In genomic region chr7:76486618-76487017, GRCh38 we compare ENCODE assay signal across 9 cellular contexts. TPM values are rescaled to one million over a fixed set of nuclear protein-coding genes. Genes with fewer than 3 reads are reported as not detected.
A peak's percentile ranks its signal among the peaks of the same experiment; 100 is the strongest.
DNase-seq lines count a peak whose midpoint lies in the region; ATAC-seq, FAIRE-seq and TF ChIP-seq lines count a peak whose summit lies in the region.
"Not testable (repeated sequence)": the region's sequence is repeated elsewhere in the genome, so short reads cannot be mapped to it uniquely, and the experiment has no call there.
"Had no signal": no experiment of that assay in that cellular context is flagged by ENCODE, and none has a peak within 500 bp of the region (broad histone marks: within the 10 kb centered on the region; RNA-seq: fewer than 3 reads in every experiment).

No MANE protein-coding gene starts in this region.

- peaks cover 11% of the 10 kb centered on the region for H3K4me1 ChIP-seq in DND-41 (ENCODE audit: insufficient read depth, low read length)
- not testable (repeated sequence) for H3K4me1 ChIP-seq in endothelial cell of umbilical vein (ENCODE audit: control insufficient read depth, extremely low read depth, insufficient read depth, low read length)

- not testable (repeated sequence) for H3K9me3 ChIP-seq in DND-41 (ENCODE audit: insufficient read depth, low read length, severe bottlenecking); endothelial cell of umbilical vein (replicated peaks; ENCODE audit: control insufficient read depth, insufficient read depth, low read length)

- ATAC-seq in DND-41 (ENCODE audit: insufficient read depth, low read depth): peak; percentile 96
- ATAC-seq in GM19324 (IDR thresholded peaks at IDR 0.05; ENCODE audit: low FRiP score, unreplicated experiment): peak; percentile 96
- peak; percentile 98 for ATAC-seq in GM21737 (IDR thresholded peaks at IDR 0.05; ENCODE audit: unreplicated experiment)
- ATAC-seq in HG03064 (IDR thresholded peaks at IDR 0.05; ENCODE audit: low read depth, unreplicated experiment): peak; percentile 99
- peak; percentile 97 for ATAC-seq in HG03575 (IDR thresholded peaks at IDR 0.05; ENCODE audit: extremely low read depth, insufficient number of reproducible peaks, low FRiP score, unreplicated experiment)

- not testable (repeated sequence) for TF ChIP-seq POLR2A in endothelial cell of umbilical vein (IDR thresholded peaks at IDR 0.05; ENCODE audit: low read depth, low read length)

- not testable (repeated sequence) for H3K79me2 ChIP-seq in DND-41 (ENCODE audit: insufficient read depth, low read length); endothelial cell of umbilical vein (ENCODE audit: control insufficient read depth, insufficient read depth, low read length)

- intact Hi-C loops in endothelial cell of umbilical vein (cut with micrococcal nuclease): not testable (repeated sequence)

- not testable (repeated sequence) for H3K27ac ChIP-seq in DND-41 (ENCODE audit: low read length); endothelial cell of umbilical vein (ENCODE audit: insufficient read depth, low read depth, low read length)

- H3K9ac ChIP-seq in DND-41 (ENCODE audit: low read depth, low read length); endothelial cell of umbilical vein (replicated peaks; ENCODE audit: extremely low read depth, insufficient read depth, low read length): not testable (repeated sequence)

- dilution Hi-C loops in endothelial cell of umbilical vein (cut with MboI; ENCODE audit: extremely low pct_ligation_motif_present, low sequenced_read_pairs): not testable (repeated sequence)

- H2AFZ ChIP-seq in DND-41 (ENCODE audit: low read depth, low read length); endothelial cell of umbilical vein (ENCODE audit: low read depth, low read length): not testable (repeated sequence)

- not testable (repeated sequence) for H4K20me1 ChIP-seq in DND-41 (ENCODE audit: insufficient read depth, low read length); endothelial cell of umbilical vein (replicated peaks; ENCODE audit: control insufficient read depth, extremely low read depth, insufficient read depth, low read length)

- not testable (repeated sequence) for TF ChIP-seq CTCF in DND-41 (IDR thresholded peaks at IDR 0.05; ENCODE audit: borderline replicate concordance, extremely low read depth, low read length, poor library complexity, severe bottlenecking); endothelial cell of umbilical vein (IDR thresholded peaks at IDR 0.05; ENCODE audit: extremely low read depth in 1 of 2, insufficient read depth in 1 of 2, low read depth in 1 of 2, low read length in 2 of 2)

- H3K27me3 ChIP-seq in DND-41 (ENCODE audit: insufficient read depth, low read length, poor library complexity); endothelial cell of umbilical vein (ENCODE audit: control insufficient read depth in 2 of 2, insufficient read depth in 2 of 2, low read length in 2 of 2): not testable (repeated sequence)

- H3K4me3 ChIP-seq in DND-41 (ENCODE audit: low read depth in 1 of 2, low read length in 2 of 2); endothelial cell of umbilical vein (replicated peaks in 1 of 3; ENCODE audit: insufficient read depth in 1 of 3, low read depth in 1 of 3, low read length in 3 of 3): not testable (repeated sequence)

- H3K9me1 ChIP-seq in endothelial cell of umbilical vein (replicated peaks; ENCODE audit: control insufficient read depth, extremely low read depth, insufficient read depth, low read length): not testable (repeated sequence)

- not testable (repeated sequence) for H3K36me3 ChIP-seq in DND-41 (ENCODE audit: insufficient read depth, low read length); endothelial cell of umbilical vein (ENCODE audit: control insufficient read depth in 2 of 2, extremely low read depth in 1 of 2, insufficient read depth in 2 of 2, low read length in 2 of 2)

- DNase-seq in DND-41: peak; percentile 84
- peak; percentile 7 for DNase-seq in activated CD8-positive, alpha-beta memory T cell treated with anti-CD3 and anti-CD28 coated beads, Interleukin-2, amount 50 U/mL, for 1 hour (ENCODE audit: extremely low read depth)
- DNase-seq in endothelial cell of umbilical vein (ENCODE audit: low read depth, low spot score): not testable (repeated sequence)
- peak in 2 of 3 donors; percentile 10 to 18 for DNase-seq in stimulated activated CD4-positive, alpha-beta T cell treated with anti-CD3 and anti-CD28 coated beads, Interleukin-12 subunit alpha, Interleukin-12 subunit beta, amount 100 ng/mL, for 48 hours (ENCODE audit: low read depth in 2 of 3, low spot score in 1 of 3)

- POLR2A ChIA-PET in endothelial cell of umbilical vein (lab: Charles Lee): not testable (repeated sequence)

- BruUV-seq in endothelial cell of umbilical vein (replicated peaks; lab: Mats Ljungman, UMichigan): not testable (repeated sequence)

- CTCF ChIA-PET in endothelial cell of umbilical vein (lab: Charles Lee): not testable (repeated sequence)

- FAIRE-seq in endothelial cell of umbilical vein (lab: Jason Lieb, UNC): peak; percentile 56

- H3K4me2 ChIP-seq in DND-41 (ENCODE audit: insufficient read depth, low read length); endothelial cell of umbilical vein (ENCODE audit: insufficient read depth, low read length): not testable (repeated sequence)

RNA-seq across cellular contexts. Expression of gene UPK3B, which starts 23.7 kb away (rescaled TPM):
- total RNA-seq in endothelial cell of umbilical vein: 0.77 and 0.97 TPM in 2 replicates
- 0.19 TPM in 1 of 2 replicates, not detected in the other for polyA plus RNA-seq in endothelial cell of umbilical vein
- polyA plus RNA-seq in endothelial cell of umbilical vein (2011; cell fraction: cytosol; rRNA removed): not detected in 2 replicates
- 0.67 and 1.1 TPM in 2 replicates for polyA plus RNA-seq in endothelial cell of umbilical vein (2011; cell fraction: nucleus; rRNA removed)
- polyA plus RNA-seq in endothelial cell of umbilical vein (2012): not detected in 2 replicates
- polyA minus RNA-seq in endothelial cell of umbilical vein: 1.5 TPM in 1 of 2 replicates, not detected in the other
- 5.1 TPM for polyA minus RNA-seq in endothelial cell of umbilical vein (2011; cell fraction: cytosol; rRNA and poly(A)+ RNA removed)
- polyA minus RNA-seq in endothelial cell of umbilical vein (2011; cell fraction: nucleus; rRNA and poly(A)+ RNA removed): 1.3 TPM in 1 of 2 replicates, not detected in the other
- polyA plus RNA-seq: AG04450 had no signal

RNA-seq across cellular contexts. Expression of gene DTX2, which starts 25.1 kb away (rescaled TPM):
- total RNA-seq in endothelial cell of umbilical vein: 16.7 and 17.1 TPM in 2 replicates
- 8.5 and 11.7 TPM in 2 replicates for polyA plus RNA-seq in endothelial cell of umbilical vein
- polyA plus RNA-seq in endothelial cell of umbilical vein (2011; cell fraction: cytosol; rRNA removed): 5.2 and 6.9 TPM in 2 replicates
- polyA plus RNA-seq in endothelial cell of umbilical vein (2011; cell fraction: nucleus; rRNA removed): 15.1 and 15.2 TPM in 2 replicates
- 7.4 and 9.4 TPM in 2 replicates for polyA plus RNA-seq in endothelial cell of umbilical vein (2012)
- 5.9 and 10.1 TPM in 2 replicates for polyA minus RNA-seq in endothelial cell of umbilical vein
- polyA minus RNA-seq in endothelial cell of umbilical vein (2011; cell fraction: cytosol; rRNA and poly(A)+ RNA removed): 19.4 TPM
- polyA minus RNA-seq in endothelial cell of umbilical vein (2011; cell fraction: nucleus; rRNA and poly(A)+ RNA removed): 10.9 and 12.9 TPM in 2 replicates

RNA-seq across cellular contexts. Expression of gene SPDYE16, which starts 56.5 kb away (rescaled TPM):
- total RNA-seq in endothelial cell of umbilical vein: 0.22 TPM in 1 of 2 replicates, not detected in the other
- 0.03 and 0.24 TPM in 2 replicates for polyA plus RNA-seq in endothelial cell of umbilical vein
- 0.06 and 0.15 TPM in 2 replicates for polyA plus RNA-seq in endothelial cell of umbilical vein (2011; cell fraction: cytosol; rRNA removed)
- polyA plus RNA-seq in endothelial cell of umbilical vein (2011; cell fraction: nucleus; rRNA removed): 0.14 and 0.22 TPM in 2 replicates
- polyA plus RNA-seq in endothelial cell of umbilical vein (2012): 0.10 and 0.19 TPM in 2 replicates
- not detected in 2 replicates for polyA minus RNA-seq in endothelial cell of umbilical vein
- not detected for polyA minus RNA-seq in endothelial cell of umbilical vein (2011; cell fraction: cytosol; rRNA and poly(A)+ RNA removed)
- polyA minus RNA-seq in endothelial cell of umbilical vein (2011; cell fraction: nucleus; rRNA and poly(A)+ RNA removed): 0.10 TPM in 1 of 2 replicates, not detected in the other
- polyA plus RNA-seq: AG04450 had no signal
